8 cellular contexts compared by ENCODE assay signal in the genomic region with DNA sequence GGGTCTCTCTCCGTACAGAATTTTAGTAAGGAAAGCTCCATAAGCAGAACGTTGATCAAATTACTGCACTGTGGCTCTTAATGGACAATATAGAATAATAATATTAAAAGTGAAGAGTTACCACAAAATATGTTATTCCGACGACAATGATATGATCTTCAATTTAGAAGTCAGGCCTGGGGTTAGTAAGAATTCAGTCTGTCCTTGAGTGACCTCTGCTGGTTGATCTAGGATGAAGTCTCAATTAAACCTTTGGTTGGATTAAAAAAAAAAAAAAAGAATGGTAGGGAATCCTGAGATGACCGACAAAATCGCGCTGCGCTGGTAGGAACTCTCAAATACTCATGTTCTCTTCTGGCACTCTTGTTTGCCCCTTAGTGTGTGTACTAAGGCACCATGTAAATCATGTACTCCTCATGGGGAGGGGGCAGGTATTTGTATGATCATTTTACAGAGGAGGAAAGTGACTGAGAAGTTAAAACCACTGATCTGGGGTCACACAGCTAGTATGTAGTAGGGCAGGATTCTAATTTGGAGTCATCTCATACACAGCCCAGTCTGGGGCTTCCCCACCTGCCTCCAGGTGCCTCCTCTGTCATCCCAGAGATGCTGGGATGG.
DNase-seq lines count a peak whose midpoint lies in the region; ATAC-seq and TF ChIP-seq lines count a peak whose summit lies in the region.

No MANE protein-coding gene starts in this region.

- no peak overlapping the region for H3K4me3 Mint-ChIP-seq in mesothelial cell of epicardium
- H3K4me3 Mint-ChIP-seq in activated T-cell treated with anti-CD3 and anti-CD28 coated beads, Interleukin-2, amount 50 U/mL, for 4 hours = no peak overlapping the region

- ATAC-seq in activated T-cell treated with anti-CD3 and anti-CD28 coated beads, Interleukin-2, amount 50 U/mL, for 4 hours = no peak
- ATAC-seq in GM18519 (IDR thresholded peaks at IDR 0.05; ENCODE audit: low FRiP score, unreplicated experiment) = no peak

- peak; percentile 66 for DNase-seq in COLO829 (ENCODE audit: low spot score)
- peak; percentile 26 for DNase-seq in HCEC 1CT
- peak; percentile 44 for DNase-seq in NCI-H69 (lab: John Stamatoyannopoulos, UW)
- DNase-seq in dedifferentiated amniotic fluid mesenchymal stem cell (ENCODE audit: extremely low spot score) = peak; percentile 40
- DNase-seq in mesothelial cell of epicardium (ENCODE audit: low spot score in 2 of 2, unreplicated experiment in 2 of 2) = no peak
- no peak for DNase-seq in GF-D8 (lab: John Stamatoyannopoulos, UW)
- no peak for DNase-seq in activated T-cell treated with anti-CD3 and anti-CD28 coated beads, Interleukin-2, amount 50 U/mL, for 4 hours

- H3K27me3 Mint-ChIP-seq in mesothelial cell of epicardium (ENCODE audit: low read depth) = peaks cover 18% of the 10 kb centered on the region
- H3K27me3 Mint-ChIP-seq in activated T-cell treated with anti-CD3 and anti-CD28 coated beads, Interleukin-2, amount 50 U/mL, for 4 hours (ENCODE audit: low read depth) = peaks cover 3% of the 10 kb centered on the region

- H3K4me1 Mint-ChIP-seq in mesothelial cell of epicardium = peaks cover 36% of the 10 kb centered on the region
- no peaks in the 10 kb centered on the region for H3K4me1 Mint-ChIP-seq in activated T-cell treated with anti-CD3 and anti-CD28 coated beads, Interleukin-2, amount 50 U/mL, for 4 hours (ENCODE audit: low read depth)

- no peaks in the 10 kb centered on the region for H3K9me3 Mint-ChIP-seq in mesothelial cell of epicardium
- H3K9me3 Mint-ChIP-seq in activated T-cell treated with anti-CD3 and anti-CD28 coated beads, Interleukin-2, amount 50 U/mL, for 4 hours = no peaks in the 10 kb centered on the region

- no peak overlapping the region for H3K27ac Mint-ChIP-seq in mesothelial cell of epicardium

- H3K36me3 Mint-ChIP-seq in mesothelial cell of epicardium = no peaks in the 10 kb centered on the region
- no peaks in the 10 kb centered on the region for H3K36me3 Mint-ChIP-seq in activated T-cell treated with anti-CD3 and anti-CD28 coated beads, Interleukin-2, amount 50 U/mL, for 4 hours (ENCODE audit: insufficient read depth)

- peak; percentile 74 for TF ChIP-seq CTCF in mesothelial cell of epicardium (IDR thresholded peaks at IDR 0.05; ENCODE audit: unreplicated experiment)

Comparison
In these comparisons a context has a peak if more than half of its experiments do, and no peak if none do; other contexts are left out.
1. DNase-seq: peak in COLO829 (single experiment), HCEC 1CT (single experiment), NCI-H69 (single experiment) and dedifferentiated amniotic fluid mesenchymal stem cell (single experiment); none in mesothelial cell of epicardium (0 of 2), GF-D8 (single experiment) and activated T-cell treated with anti-CD3 and anti-CD28 coated beads, Interleukin-2, amount 50 U/mL, for 4 hours (single experiment).